Comparison of ENCODE assay signal across 18 cellular contexts in genomic region chr5:132261881-132262845, GRCh38. TPM values are rescaled to one million over a fixed set of nuclear protein-coding genes. Genes with fewer than 3 reads are reported as not detected.
DNase-seq lines count a peak whose midpoint lies in the region; ATAC-seq, FAIRE-seq and TF ChIP-seq lines count a peak whose summit lies in the region.
"Had no signal": no experiment of that assay in that cellular context is flagged by ENCODE, and none has a peak within 500 bp of the region (broad histone marks: within the 10 kb centered on the region; RNA-seq: fewer than 3 reads in every experiment).

No MANE protein-coding gene starts in this region.

- FAIRE-seq in GM12891 (lab: Jason Lieb, UNC) = peak; percentile 72
- FAIRE-seq: RCC 7860 had no signal

- peaks cover 19% of the 10 kb centered on the region for H3K79me2 ChIP-seq in smooth muscle cell (ENCODE audit: low read depth)

- H3K36me3 ChIP-seq in esophagus squamous epithelium (peaks cover 5 to 59% (median 10%) of the 10 kb centered on the region in 3 donors), smooth muscle cell (ENCODE audit: low read depth) (no peaks in the 10 kb centered on the region), gastrocnemius medialis (no peaks in the 10 kb centered on the region)
- H3K36me3 ChIP-seq: neural progenitor cell had no signal

- H4K20me1 ChIP-seq in smooth muscle cell (ENCODE audit: low read depth) = peaks cover 52% of the 10 kb centered on the region

- peak overlapping the region; percentile 92 for H3K4me2 ChIP-seq in smooth muscle cell
- H3K4me2 ChIP-seq: neural progenitor cell had no signal

- ATAC-seq in activated CD8-positive, alpha-beta memory T cell treated with anti-CD3 and anti-CD28 coated beads, Interleukin-2, amount 10 ng/mL, durations not matched to agents 7 days and 5 days = no peak
- ATAC-seq in HG02885 (IDR thresholded peaks at IDR 0.05; ENCODE audit: poor library complexity, unreplicated experiment) (no peak), gastrocnemius medialis (no peak)

- H3K4me1 ChIP-seq in esophagus squamous epithelium (peaks cover 63 to 98% (median 68%) of the 10 kb centered on the region in 3 donors), smooth muscle cell (ENCODE audit: low read depth) (peaks cover 37% of the 10 kb centered on the region), gastrocnemius medialis (peaks cover 11 to 14% of the 10 kb centered on the region in 2 donors)

- 74 to 100% methylated on average over 2 to 4 of the region's 7 CpGs for WGBS in esophagus squamous epithelium, 2 donors
- 96% methylated on average over 7 of the region's 7 CpGs for WGBS in smooth muscle cell (ENCODE audit: low lambda C conversion rate)

- H3K4me3 Mint-ChIP-seq in activated CD8-positive, alpha-beta memory T cell treated with anti-CD3 and anti-CD28 coated beads, Interleukin-2, amount 10 ng/mL, durations not matched to agents 7 days and 5 days = no peak overlapping the region
- H3K4me3 Mint-ChIP-seq: activated CD4-positive, alpha-beta T cell treated with anti-CD3 and anti-CD28 coated beads, Interleukin-2, amount 10 ng/mL, durations not matched to agents 7 days and 5 days; central memory CD8-positive, alpha-beta T cell; IgD-negative memory B cell; neural progenitor cell had no signal

- no peak overlapping the region for H3K4me3 ChIP-seq in esophagus squamous epithelium
- no peak overlapping the region for H3K4me3 ChIP-seq in smooth muscle cell
- H3K4me3 ChIP-seq in gastrocnemius medialis = no peak overlapping the region
- H3K4me3 ChIP-seq: neural progenitor cell had no signal

- DNase-seq in GM12891 (ENCODE audit: insufficient read length, low spot score) (no peak), esophagus squamous epithelium (lab: John Stamatoyannopoulos, UW) (no peak), smooth muscle cell (lab: John Stamatoyannopoulos, UW; ENCODE audit: unreplicated experiment) (no peak), hypothalamus (lab: John Stamatoyannopoulos, UW) (no peak), GM10266 (ENCODE audit: extremely low spot score) (no peak), gastrocnemius medialis (no peak)
- peak; percentile 36 for DNase-seq in activated CD8-positive, alpha-beta memory T cell treated with anti-CD3 and anti-CD28 coated beads, Interleukin-2, amount 10 ng/mL, durations not matched to agents 7 days and 5 days
- DNase-seq: activated CD4-positive, alpha-beta T cell treated with anti-CD3 and anti-CD28 coated beads, Interleukin-2, amount 10 ng/mL, durations not matched to agents 7 days and 5 days; activated gamma-delta T cell treated with Interleukin-2 at 50 U/mL for 16 hours; BE2C; NCI-H1105 treated with DMSO at 0.1 percent for 48 hours; stimulated activated CD4-positive, alpha-beta T cell treated with anti-CD3 and anti-CD28 coated beads, Interleukin-12 subunit alpha, Interleukin-12 subunit beta, amount 100 ng/mL, for 4 hours; T-helper 9 cell had no signal

- intact Hi-C loops in esophagus squamous epithelium (cut with DNase I) (no loop called here), gastrocnemius medialis (cut with DNase I; ENCODE audit: low total_unique reads) (no loop called here)

- H2AFZ ChIP-seq in smooth muscle cell (ENCODE audit: low read depth) = no peak overlapping the region
- H2AFZ ChIP-seq: neural progenitor cell had no signal

- no peak for TF ChIP-seq CTCF in esophagus squamous epithelium (IDR thresholded peaks at IDR 0.05)
- TF ChIP-seq CTCF in smooth muscle cell (IDR thresholded peaks at IDR 0.05; ENCODE audit: borderline replicate concordance, insufficient read depth, poor library complexity, severe bottlenecking) = no peak
- TF ChIP-seq CTCF in GM10266 (IDR thresholded peaks at IDR 0.05; ENCODE audit: control insufficient read depth, insufficient read depth, low read depth, missing control alignments) = no peak
- TF ChIP-seq CTCF in gastrocnemius medialis (IDR thresholded peaks at IDR 0.05 in 4 of 5, conservative IDR thresholded peaks at IDR 0.05 in 1 of 5) = no peak

- TF ChIP-seq POLR2A in GM12891 (IDR thresholded peaks at IDR 0.05; ENCODE audit: low read depth, low read length) = no peak
- no peak for TF ChIP-seq POLR2A in esophagus squamous epithelium (IDR thresholded peaks at IDR 0.05)
- TF ChIP-seq POLR2A in gastrocnemius medialis (IDR thresholded peaks at IDR 0.05) = no peak

- H3K27me3 ChIP-seq in esophagus squamous epithelium = peaks cover 0 to 3% (median 0%) of the 10 kb centered on the region in 4 donors
- no peaks in the 10 kb centered on the region for H3K27me3 ChIP-seq in smooth muscle cell (ENCODE audit: low read depth)
- peaks cover 0 to 4% (median 0%) of the 10 kb centered on the region in 3 donors for H3K27me3 ChIP-seq in gastrocnemius medialis
- H3K27me3 ChIP-seq: BE2C had no signal

- CTCF ChIA-PET in activated CD8-positive, alpha-beta memory T cell treated with anti-CD3 and anti-CD28 coated beads, Interleukin-2, amount 10 ng/mL, durations not matched to agents 7 days and 5 days (lab: Charles Lee) = interaction anchor here (1.0 to 2.6 kb wide), 4 partner anchors 10 to 24 kb away, joined by 3 to 10 read pairs (median 6); no protein-coding TSS in a partner anchor

- H3K36me3 Mint-ChIP-seq in activated CD8-positive, alpha-beta memory T cell treated with anti-CD3 and anti-CD28 coated beads, Interleukin-2, amount 10 ng/mL, durations not matched to agents 7 days and 5 days = no peaks in the 10 kb centered on the region
- H3K36me3 Mint-ChIP-seq: IgD-negative memory B cell had no signal

- peaks cover 20% of the 10 kb centered on the region for H3K4me1 Mint-ChIP-seq in activated CD8-positive, alpha-beta memory T cell treated with anti-CD3 and anti-CD28 coated beads, Interleukin-2, amount 10 ng/mL, durations not matched to agents 7 days and 5 days
- H3K4me1 Mint-ChIP-seq: central memory CD8-positive, alpha-beta T cell had no signal

- H3K9ac ChIP-seq in smooth muscle cell (ENCODE audit: low read depth) = no peak overlapping the region
- H3K9ac ChIP-seq: neural progenitor cell had no signal

- H3K27ac ChIP-seq in esophagus squamous epithelium (peak overlapping the region in 3 of 4 donors; percentile 94 to 97 (median 95)), smooth muscle cell (ENCODE audit: low read depth) (peak overlapping the region; percentile 98), gastrocnemius medialis (no peak overlapping the region)
- H3K27ac ChIP-seq: neural progenitor cell had no signal

- H3K9me3 Mint-ChIP-seq in activated CD8-positive, alpha-beta memory T cell treated with anti-CD3 and anti-CD28 coated beads, Interleukin-2, amount 10 ng/mL, durations not matched to agents 7 days and 5 days (ENCODE audit: low read depth) = no peaks in the 10 kb centered on the region
- H3K9me3 Mint-ChIP-seq: activated CD4-positive, alpha-beta T cell treated with anti-CD3 and anti-CD28 coated beads, Interleukin-2, amount 10 ng/mL, durations not matched to agents 7 days and 5 days; central memory CD8-positive, alpha-beta T cell; IgD-negative memory B cell; neural progenitor cell had no signal

- in situ Hi-C loops in gastrocnemius medialis (cut with MboI; ENCODE audit: low sequenced_read_pairs in 4 of 4) = loop anchor here in 1 of 4 donors (25.0 kb wide), 1 partner anchor 250 kb away; no protein-coding TSS in a partner anchor

- H3K9me3 ChIP-seq in esophagus squamous epithelium = no peaks in the 10 kb centered on the region
- H3K9me3 ChIP-seq in smooth muscle cell (replicated peaks; ENCODE audit: low read depth) = no peaks in the 10 kb centered on the region
- H3K9me3 ChIP-seq in gastrocnemius medialis = no peaks in the 10 kb centered on the region
- H3K9me3 ChIP-seq: BE2C had no signal

- H3K27me3 Mint-ChIP-seq in activated CD8-positive, alpha-beta memory T cell treated with anti-CD3 and anti-CD28 coated beads, Interleukin-2, amount 10 ng/mL, durations not matched to agents 7 days and 5 days = peaks cover 1% of the 10 kb centered on the region

- H3K27ac Mint-ChIP-seq in activated CD8-positive, alpha-beta memory T cell treated with anti-CD3 and anti-CD28 coated beads, Interleukin-2, amount 10 ng/mL, durations not matched to agents 7 days and 5 days = no peak overlapping the region
- H3K27ac Mint-ChIP-seq: activated CD4-positive, alpha-beta T cell treated with anti-CD3 and anti-CD28 coated beads, Interleukin-2, amount 10 ng/mL, durations not matched to agents 7 days and 5 days; IgD-negative memory B cell; neural progenitor cell had no signal

- peaks cover 11% of the 10 kb centered on the region for H3F3A ChIP-seq in smooth muscle cell (ENCODE audit: low read depth)

TF ChIP-seq in GM12891, 5 proteins besides CTCF, POLR2A, EP300 and RAD21:
- TF ChIP-seq POU2F2 (IDR thresholded peaks at IDR 0.05; ENCODE audit: low read depth, low read length) (no peak), POLR2AphosphoS5 (IDR thresholded peaks at IDR 0.05; ENCODE audit: low read depth, low read length) (no peak), TAF1 (IDR thresholded peaks at IDR 0.05; ENCODE audit: low read depth, low read length) (no peak)

RNA-seq across cellular contexts. Expression of gene PDLIM4, which starts 4.7 kb away (rescaled TPM):
- polyA plus RNA-seq in GM12891 (2012; ENCODE audit: low read depth, missing spikeins) = 0.74 TPM
- 1 to 10 TPM in 1 of 2 experiments, not detected in 1; 2.3 TPM for total RNA-seq in activated CD8-positive, alpha-beta memory T cell treated with anti-CD3 and anti-CD28 coated beads, Interleukin-2, amount 10 ng/mL, durations not matched to agents 7 days and 5 days
- total RNA-seq in esophagus squamous epithelium (10 to 100 TPM; 16.5 to 79.2 (median 47.7) TPM), smooth muscle cell (77.4 and 93.8 TPM in 2 replicates), gastrocnemius medialis (1 to 10 TPM in 3 of 4 donors, under 1 TPM in 1; 0.66 to 8.0 (median 5.3) TPM)
- 275 and 338 TPM in 2 replicates for polyA plus RNA-seq in smooth muscle cell
- total RNA-seq: activated CD4-positive, alpha-beta T cell treated with anti-CD3 and anti-CD28 coated beads, Interleukin-2, amount 10 ng/mL, durations not matched to agents 7 days and 5 days had no signal
- polyA plus RNA-seq: IgD-negative memory B cell had no signal

RNA-seq across cellular contexts. Expression of gene SLC22A4, which starts 32.0 kb away (rescaled TPM):
- not detected for polyA plus RNA-seq in GM12891 (2012; ENCODE audit: low read depth, missing spikeins)
- total RNA-seq in activated CD8-positive, alpha-beta memory T cell treated with anti-CD3 and anti-CD28 coated beads, Interleukin-2, amount 10 ng/mL, durations not matched to agents 7 days and 5 days = under 1 TPM; 0.32 to 0.75 TPM
- total RNA-seq in esophagus squamous epithelium (under 1 TPM in 3 of 4 donors, not detected in 1; 0.11 to 0.79 (median 0.38) TPM), smooth muscle cell (0.45 and 3.8 TPM in 2 replicates), gastrocnemius medialis (1 to 10 TPM; 5.4 to 6.7 (median 6.2) TPM)
- polyA plus RNA-seq in smooth muscle cell = 1.3 and 3.1 TPM in 2 replicates
- total RNA-seq: activated CD4-positive, alpha-beta T cell treated with anti-CD3 and anti-CD28 coated beads, Interleukin-2, amount 10 ng/mL, durations not matched to agents 7 days and 5 days had no signal
- polyA plus RNA-seq: IgD-negative memory B cell had no signal

RNA-seq across cellular contexts. Expression of gene P4HA2, which starts 34.5 kb away (rescaled TPM):
- 17.0 TPM for polyA plus RNA-seq in GM12891 (2012; ENCODE audit: low read depth, missing spikeins)
- total RNA-seq in activated CD8-positive, alpha-beta memory T cell treated with anti-CD3 and anti-CD28 coated beads, Interleukin-2, amount 10 ng/mL, durations not matched to agents 7 days and 5 days = 10 to 100 TPM in 1 of 2 experiments, 1 to 10 TPM in 1; 8.3 to 19.4 TPM
- total RNA-seq in esophagus squamous epithelium (10 to 100 TPM; 14.7 to 22.2 (median 16.7) TPM), smooth muscle cell (352 and 482 TPM in 2 replicates), gastrocnemius medialis (10 to 100 TPM in 2 of 4 donors, 1 to 10 TPM in 2; 5.8 to 15.7 (median 10.3) TPM)
- 500 and 707 TPM in 2 replicates for polyA plus RNA-seq in smooth muscle cell

Comparison
In these comparisons a context has a peak if more than half of its experiments do, and no peak if none do; other contexts are left out.
1. H3K27ac ChIP-seq: peak in esophagus squamous epithelium (3 of 4) and smooth muscle cell (single experiment); none in gastrocnemius medialis (0 of 4).
2. RNA of gene P4HA2, which starts 34.5 kb away (total RNA-seq): 352 to 482 TPM in smooth muscle cell; 8.3 to 19.4 TPM in activated CD8-positive, alpha-beta memory T cell treated with anti-CD3 and anti-CD28 coated beads, Interleukin-2, amount 10 ng/mL, durations not matched to agents 7 days and 5 days, 14.7 to 22.2 TPM in esophagus squamous epithelium and 5.8 to 15.7 TPM in gastrocnemius medialis; every median in the first group is over 10 times any median in the second.